Comparison of ENCODE assay signal across 18 cellular contexts in the genomic region with DNA sequence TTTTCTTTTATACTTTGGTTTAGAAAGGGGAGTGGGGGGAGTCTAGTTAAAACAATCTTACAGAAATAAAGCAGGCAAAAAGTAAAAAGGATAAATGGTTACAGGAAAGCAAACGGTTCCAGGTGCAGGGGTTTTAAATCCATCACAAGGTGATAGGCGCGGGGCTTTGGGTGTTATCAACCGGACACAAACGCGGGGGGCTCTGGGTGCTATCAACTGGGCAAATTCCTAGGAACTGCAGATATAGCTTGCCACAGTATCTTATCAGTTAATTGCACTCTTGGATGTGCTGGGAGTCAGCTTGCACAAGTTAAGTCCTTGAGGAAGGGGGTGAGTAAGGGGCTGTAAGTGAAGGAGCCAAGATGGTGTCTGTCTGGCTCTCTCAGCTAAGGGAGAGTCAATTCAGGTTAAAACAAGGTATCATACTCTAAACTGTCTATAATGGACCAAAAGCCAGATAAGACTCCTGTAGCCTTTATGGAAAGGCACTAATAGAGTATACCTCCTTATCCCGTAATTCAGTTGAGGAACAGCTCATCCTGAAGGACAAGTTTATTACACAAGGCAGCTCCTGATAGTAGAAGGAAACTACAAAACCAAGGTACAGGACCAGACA. TPM values are rescaled to one million over a fixed set of nuclear protein-coding genes. Genes with fewer than 3 reads are reported as not detected.
DNase-seq lines count a peak whose midpoint lies in the region; ATAC-seq, FAIRE-seq and TF ChIP-seq lines count a peak whose summit lies in the region.
"Had no signal": no experiment of that assay in that cellular context is flagged by ENCODE, and none has a peak within 500 bp of the region (broad histone marks: within the 10 kb centered on the region; RNA-seq: fewer than 3 reads in every experiment).

No MANE protein-coding gene starts in this region.

- H3K27ac ChIP-seq in right cardiac atrium (ENCODE audit: low read length): no peak overlapping the region
- H3K27ac ChIP-seq in K562 (ENCODE audit: extremely low read depth, low read depth, low read length): 0 out of 3 replicates have a peak overlapping the region, but pooled peaks have one; percentile 8
- H3K27ac ChIP-seq: BLaER1, GM23248 had no signal

- H4K20me1 ChIP-seq in K562 (replicated peaks; ENCODE audit: control insufficient read depth, insufficient read depth, low read length): no peaks in the 10 kb centered on the region
- H4K20me1 ChIP-seq: BLaER1 had no signal

- peak overlapping the region; percentile 59 for H2AFZ ChIP-seq in K562 (ENCODE audit: low read depth, low read length)
- H2AFZ ChIP-seq: GM23248 had no signal

- POLR2A ChIA-PET in K562 (lab: Yijun Ruan, JAX): interaction anchor here (1.0 kb wide), 1 partner anchor 18 kb away, joined by 3 read pairs; no protein-coding TSS in a partner anchor

- DNase-seq in Right ventricle myocardium inferior (ENCODE audit: missing footprints) (peak; percentile 52), right cardiac atrium (no peak), OCI-M1 (lab: John Stamatoyannopoulos, UW) (peak; percentile 60), K562 (ENCODE audit: extremely low read depth in 1 of 4, low spot score in 3 of 4) (peak in 1 of 4 experiments; percentile 77), HTR-8/SVneo (ENCODE audit: insufficient read length, low spot score) (no peak), HK-2 (ENCODE audit: unreplicated experiment) (no peak)
- DNase-seq in activated CD4-positive, CD25-positive, alpha-beta regulatory T cell (lab: John Stamatoyannopoulos, UW): no peak
- DNase-seq: 8988T; CD8-positive, alpha-beta T cell; COR-L47; GM23248; H7; HFFc6 had no signal

- H3K36me3 ChIP-seq in K562 (ENCODE audit: control insufficient read depth, insufficient read depth, low read length): no peaks in the 10 kb centered on the region
- H3K36me3 ChIP-seq: BLaER1 had no signal

- 0 out of 4 replicates have a peak overlapping the region, but pooled peaks have one; percentile 26 to 45 for H3K9ac ChIP-seq in K562 (ENCODE audit: insufficient read depth in 1 of 2, low read depth in 2 of 2, low read length in 2 of 2)
- H3K9ac ChIP-seq: BLaER1, GM23248 had no signal

- no peak for TF ChIP-seq RAD21 in K562 (CRISPR knock-in tag; conservative IDR thresholded peaks at IDR 0.05 in 1 of 2, IDR thresholded peaks at IDR 0.05 in 1 of 2)

- no peaks in the 10 kb centered on the region for H3K9me3 ChIP-seq in right cardiac atrium (ENCODE audit: control insufficient read depth, low read length)
- H3K9me3 ChIP-seq in K562 (replicated peaks; ENCODE audit: control insufficient read depth, insufficient read depth, low read depth, low read length): peaks cover 8% of the 10 kb centered on the region; the same call in 1 of the 2 replicates

- ATAC-seq in Right ventricle myocardium inferior (no peak), right cardiac atrium (no peak), K562 (peak; percentile 45)
- ATAC-seq: CD8-positive, alpha-beta T cell; HCT116; HepG2 had no signal

- TF ChIP-seq POLR2A in K562 (conservative IDR thresholded peaks at IDR 0.05): no peak

- intact Hi-C loops in Right ventricle myocardium inferior (cut with DNase I): no loop called here
- intact Hi-C loops in right cardiac atrium (cut with DNase I): no loop called here
- intact Hi-C loops in K562 (cut with micrococcal nuclease): no loop called here

- peak overlapping the region; percentile 53 for H3K4me2 ChIP-seq in K562 (ENCODE audit: insufficient read depth, low read length)
- H3K4me2 ChIP-seq: BLaER1 had no signal

- no TSS peak for BruUV-seq in K562 (replicated peaks; lab: Mats Ljungman, UMichigan)

- H3K27me3 ChIP-seq in right cardiac atrium (ENCODE audit: control insufficient read depth, insufficient read depth) (no peaks in the 10 kb centered on the region), K562 (ENCODE audit: control insufficient read depth in 2 of 2, insufficient read depth in 2 of 2, low read length in 2 of 2) (no peaks in the 10 kb centered on the region)
- H3K27me3 ChIP-seq: BLaER1 had no signal

- TF ChIP-seq CTCF in K562 (IDR thresholded peaks at IDR 0.05 in 2 of 3, conservative IDR thresholded peaks at IDR 0.05 in 1 of 3; ENCODE audit: insufficient read depth in 2 of 3, low read depth in 1 of 3, low read length in 3 of 3): no peak

- in situ Hi-C loops in K562 (cut with MboI): loop anchor here (10.0 kb wide), 1 partner anchor 272 kb away; no protein-coding TSS in a partner anchor

- TF ChIP-seq EP300 in K562 (IDR thresholded peaks at IDR 0.05; ENCODE audit: low read length): peak; percentile 81; the same call in 1 of the 2 replicates

- no peaks in the 10 kb centered on the region for H3K9me1 ChIP-seq in K562 (ENCODE audit: control insufficient read depth, insufficient read depth, low read length)

- CTCF ChIA-PET in K562 (lab: Yijun Ruan, JAX; ENCODE audit: low intra/inter-chr PET ratio): no interaction called here

- WGBS in right cardiac atrium: 47% methylated on average over 7 of the region's 7 CpGs
- WGBS in K562 (ENCODE audit: insufficient coverage, low coverage, missing lambda C conversion rate): 4% methylated on average over 7 of the region's 7 CpGs

- no peak overlapping the region for H3K4me3 ChIP-seq in right cardiac atrium (ENCODE audit: low read length)
- no peak overlapping the region for H3K4me3 ChIP-seq in K562
- H3K4me3 ChIP-seq: BLaER1, GM23248 had no signal

- FAIRE-seq in K562 (lab: Jason Lieb, UNC) (peak; percentile 63), HTR-8/SVneo (lab: Jason Lieb, UNC) (no peak)
- FAIRE-seq: G401.6, GM12891, HepG2 had no signal

- no peaks in the 10 kb centered on the region for H3K79me2 ChIP-seq in K562 (ENCODE audit: control insufficient read depth, insufficient read depth, low read length)

- H3K4me1 ChIP-seq in right cardiac atrium (ENCODE audit: control insufficient read depth, insufficient read depth, low read length) (no peaks in the 10 kb centered on the region), K562 (replicated peaks in 1 of 2; ENCODE audit: control insufficient read depth in 2 of 2, insufficient read depth in 2 of 2, low read length in 2 of 2) (peaks cover 12 to 24% of the 10 kb centered on the region in 2 experiments)
- H3K4me1 ChIP-seq: BLaER1 had no signal

RNA-seq across cellular contexts. Expression of a gene that starts 32.6 kb away (rescaled TPM):
- total RNA-seq in Right ventricle myocardium inferior (20.3 TPM), right cardiac atrium (10 to 100 TPM; 18.2 to 25.8 (median 21.7) TPM), K562 (2014; rRNA removed) (5.8 and 10.2 TPM in 2 replicates), K562 (2014; rRNA removed; fragmentation: Illumina TruSeq; extraction: Trizol) (12.2 and 12.4 TPM in 2 replicates), K562 (2015; rRNA removed; fragmentation: Illumina TruSeq; extraction: Trizol) (12.0 and 12.7 TPM in 2 replicates), K562 (2021) (11.8 and 15.3 TPM in 2 replicates)
- polyA plus RNA-seq in right cardiac atrium (16.5 TPM), K562 (2011; rRNA removed) (6.3 and 8.7 TPM in 2 replicates), K562 (2014; fragmentation: Illumina TruSeq; extraction: Trizol) (15.3 and 15.9 TPM in 2 replicates), K562 (2014; fragmentation: Nextera tagmentation; extraction: Ambion mirVana) (10 to 100 TPM; 10.3 to 10.6 TPM), K562 (2014; rRNA removed) (13.5 and 13.7 TPM in 2 replicates)
- 36.6 and 50.8 TPM in 2 replicates for total RNA-seq in K562 (2011; cell fraction: chromatin; rRNA removed; ENCODE audit: low replicate concordance)
- total RNA-seq in K562 (2011; cell fraction: nucleolus; rRNA removed): 38.4 and 42.0 TPM in 2 replicates
- 46.0 and 64.3 TPM in 2 replicates for total RNA-seq in K562 (2011; cell fraction: nucleoplasm; rRNA removed)
- polyA plus RNA-seq in K562 (2011; cell fraction: cytosol; rRNA removed): 5.4 and 10.7 TPM in 2 replicates
- 9.6 and 14.6 TPM in 2 replicates for polyA plus RNA-seq in K562 (2011; cell fraction: nucleus; rRNA removed)
- 9.2 and 12.2 TPM in 2 replicates for polyA plus RNA-seq in K562 (2012)
- polyA minus RNA-seq in K562 (2011; rRNA and poly(A)+ RNA removed): 14.5 and 17.0 TPM in 2 replicates
- 7.9 and 9.2 TPM in 2 replicates for polyA minus RNA-seq in K562 (2011; cell fraction: cytosol; rRNA and poly(A)+ RNA removed)
- polyA minus RNA-seq in K562 (2011; cell fraction: nucleus; rRNA and poly(A)+ RNA removed): 20.9 and 22.8 TPM in 2 replicates

RNA-seq across cellular contexts. Expression of a gene that starts 46.1 kb away (rescaled TPM):
- total RNA-seq in Right ventricle myocardium inferior (3.6 TPM), right cardiac atrium (1 to 10 TPM; 3.6 to 5.8 (median 4.8) TPM), K562 (2014; rRNA removed) (1.4 and 3.8 TPM in 2 replicates), K562 (2014; rRNA removed; fragmentation: Illumina TruSeq; extraction: Trizol) (1.9 TPM in 2 replicates), K562 (2015; rRNA removed; fragmentation: Illumina TruSeq; extraction: Trizol) (1.7 and 1.8 TPM in 2 replicates), K562 (2021) (1.3 and 2.1 TPM in 2 replicates)
- polyA plus RNA-seq in right cardiac atrium (6.3 TPM), K562 (2011; rRNA removed) (2.6 and 3.3 TPM in 2 replicates), K562 (2014; fragmentation: Illumina TruSeq; extraction: Trizol) (1.6 TPM in 2 replicates), K562 (2014; fragmentation: Nextera tagmentation; extraction: Ambion mirVana) (under 1 TPM; 0.72 to 0.91 TPM), K562 (2014; rRNA removed) (1.3 and 1.6 TPM in 2 replicates)
- 3.2 and 5.2 TPM in 2 replicates for total RNA-seq in K562 (2011; cell fraction: chromatin; rRNA removed; ENCODE audit: low replicate concordance)
- 2.1 and 2.2 TPM in 2 replicates for total RNA-seq in K562 (2011; cell fraction: nucleolus; rRNA removed)
- total RNA-seq in K562 (2011; cell fraction: nucleoplasm; rRNA removed): 1.0 and 2.5 TPM in 2 replicates
- polyA plus RNA-seq in K562 (2011; cell fraction: cytosol; rRNA removed): 1.1 and 1.5 TPM in 2 replicates
- 1.7 and 2.8 TPM in 2 replicates for polyA plus RNA-seq in K562 (2011; cell fraction: nucleus; rRNA removed)
- 1.5 and 2.1 TPM in 2 replicates for polyA plus RNA-seq in K562 (2012)
- polyA minus RNA-seq in K562 (2011; rRNA and poly(A)+ RNA removed): 2.6 and 3.8 TPM in 2 replicates
- polyA minus RNA-seq in K562 (2011; cell fraction: cytosol; rRNA and poly(A)+ RNA removed): not detected in 2 replicates
- polyA minus RNA-seq in K562 (2011; cell fraction: nucleus; rRNA and poly(A)+ RNA removed): 1.3 and 1.7 TPM in 2 replicates

RNA-seq across cellular contexts. Expression of a gene that starts 56.9 kb away (rescaled TPM):
- total RNA-seq in Right ventricle myocardium inferior: 5.4 TPM
- 1 to 10 TPM; 5.6 to 8.6 (median 7.0) TPM for total RNA-seq in right cardiac atrium
- polyA plus RNA-seq in right cardiac atrium: 3.1 TPM
- total RNA-seq in K562 (2011; cell fraction: chromatin; rRNA removed; ENCODE audit: low replicate concordance): 11.5 and 17.9 TPM in 2 replicates
- 8.7 and 8.9 TPM in 2 replicates for total RNA-seq in K562 (2011; cell fraction: nucleolus; rRNA removed)
- 10.6 and 13.4 TPM in 2 replicates for total RNA-seq in K562 (2011; cell fraction: nucleoplasm; rRNA removed)
- total RNA-seq in K562 (2014; rRNA removed): 2.2 and 2.5 TPM in 2 replicates
- total RNA-seq in K562 (2014; rRNA removed; fragmentation: Illumina TruSeq; extraction: Trizol): 6.7 and 7.1 TPM in 2 replicates
- 4.7 and 5.1 TPM in 2 replicates for total RNA-seq in K562 (2015; rRNA removed; fragmentation: Illumina TruSeq; extraction: Trizol)
- 2.8 and 3.0 TPM in 2 replicates for total RNA-seq in K562 (2021)
- polyA plus RNA-seq in K562 (2011; rRNA removed): 1.5 and 3.0 TPM in 2 replicates
- 0.33 and 0.55 TPM in 2 replicates for polyA plus RNA-seq in K562 (2011; cell fraction: cytosol; rRNA removed)
- 1.8 and 2.9 TPM in 2 replicates for polyA plus RNA-seq in K562 (2011; cell fraction: nucleus; rRNA removed)
- 2.0 and 2.1 TPM in 2 replicates for polyA plus RNA-seq in K562 (2012)
- polyA plus RNA-seq in K562 (2014; fragmentation: Illumina TruSeq; extraction: Trizol): 3.4 and 3.7 TPM in 2 replicates
- 1 to 10 TPM in 1 of 2 experiments, under 1 TPM in 1; 0.92 to 1.9 TPM for polyA plus RNA-seq in K562 (2014; fragmentation: Nextera tagmentation; extraction: Ambion mirVana)
- 2.2 and 3.2 TPM in 2 replicates for polyA plus RNA-seq in K562 (2014; rRNA removed)
- polyA minus RNA-seq in K562 (2011; rRNA and poly(A)+ RNA removed): 5.5 and 6.6 TPM in 2 replicates
- polyA minus RNA-seq in K562 (2011; cell fraction: cytosol; rRNA and poly(A)+ RNA removed): 0.67 and 2.5 TPM in 2 replicates
- polyA minus RNA-seq in K562 (2011; cell fraction: nucleus; rRNA and poly(A)+ RNA removed): 6.6 and 10.8 TPM in 2 replicates

Comparison
In these comparisons a context has a peak if more than half of its experiments do, and no peak if none do; other contexts are left out.
1. DNase-seq: peak in Right ventricle myocardium inferior (single experiment) and OCI-M1 (single experiment); none in right cardiac atrium (0 of 3), HTR-8/SVneo (single experiment), HK-2 (single experiment) and activated CD4-positive, CD25-positive, alpha-beta regulatory T cell (0 of 4).